Comparison of ENCODE assay signal across 8 cellular contexts in genomic region chr9:5629312-5630037, GRCh38. TPM values are rescaled to one million over a fixed set of nuclear protein-coding genes. Genes with fewer than 3 reads are reported as not detected.
DNase-seq lines count a peak whose midpoint lies in the region; ATAC-seq and TF ChIP-seq lines count a peak whose summit lies in the region.

No MANE protein-coding gene starts in this region.

- H3K27me3 ChIP-seq in right lobe of liver: no peaks in the 10 kb centered on the region

- peaks cover 0 to 26% (median 0%) of the 10 kb centered on the region in 4 donors for H3K4me1 ChIP-seq in right lobe of liver

- peak overlapping the region; percentile 86 to 87 (median 87) for H3K27ac ChIP-seq in right lobe of liver

- intact Hi-C loops in right lobe of liver (cut with DNase I): no loop called here

- no peaks in the 10 kb centered on the region for H3K9me3 ChIP-seq in right lobe of liver

- H3K36me3 ChIP-seq in right lobe of liver: no peaks in the 10 kb centered on the region

- no peak for TF ChIP-seq CTCF in LNCaP clone FGC (IDR thresholded peaks at IDR 0.05; ENCODE audit: control insufficient read depth, extremely low read depth, insufficient read depth)
- no peak for TF ChIP-seq CTCF in right lobe of liver (IDR thresholded peaks at IDR 0.05)

- H3K4me3 ChIP-seq in LNCaP clone FGC (ENCODE audit: low read depth, low read length) (peak overlapping the region; percentile 91), right lobe of liver (peak overlapping the region; percentile 76 to 98 (median 94))

- ATAC-seq in GM21576 (IDR thresholded peaks at IDR 0.05; ENCODE audit: unreplicated experiment) (peak; percentile 3), right lobe of liver (peak; percentile 21 to 51 (median 46))
- ATAC-seq in activated CD4-positive, CD25-positive, alpha-beta regulatory T cell treated with anti-CD3 and anti-CD28 coated beads, Interleukin-2, amount 50 U/mL, for 24 hours: peak; percentile 7

- WGBS in right lobe of liver (ENCODE audit: insufficient coverage, low coverage, low lambda C conversion rate, missing lambda C conversion rate): 0% methylated on average over 11 of the region's 55 CpGs

- TF ChIP-seq POLR2A in right lobe of liver (IDR thresholded peaks at IDR 0.05): no peak

- DNase-seq in Daoy (ENCODE audit: low read depth): peak; percentile 63
- no peak for DNase-seq in LNCaP clone FGC (ENCODE audit: low read depth)
- peak; percentile 22 for DNase-seq in dedifferentiated amniotic fluid mesenchymal stem cell (ENCODE audit: extremely low spot score)
- peak; percentile 62 to 77 (median 71) for DNase-seq in right lobe of liver
- DNase-seq in stimulated activated CD8-positive, alpha-beta memory T cell treated with anti-CD3 and anti-CD28 coated beads, Interleukin-15, amount 100 ng/mL, for 24 hours (ENCODE audit: low read depth): peak; percentile 22
- no peak for DNase-seq in SIG-M5 treated with dmso at 0.1 percent for 504 hours (lab: John Stamatoyannopoulos, UW; ENCODE audit: unreplicated experiment)

RNA-seq across cellular contexts. Expression of gene RIC1, which starts 0.6 kb away (rescaled TPM):
- total RNA-seq in Daoy (2014; rRNA removed; shearing (Covaris generic)): 13.2 and 15.8 TPM in 2 replicates
- 10 to 100 TPM in 5 of 6 experiments, 1 to 10 TPM in 1; 9.7 to 18.4 (median 10.5) TPM for total RNA-seq in right lobe of liver

Comparison
In these comparisons a context has a peak if more than half of its experiments do, and no peak if none do; other contexts are left out.
1. DNase-seq: peak in Daoy (single experiment), dedifferentiated amniotic fluid mesenchymal stem cell (single experiment), right lobe of liver (3 of 3) and stimulated activated CD8-positive, alpha-beta memory T cell treated with anti-CD3 and anti-CD28 coated beads, Interleukin-15, amount 100 ng/mL, for 24 hours (single experiment); none in LNCaP clone FGC (single experiment) and SIG-M5 treated with dmso at 0.1 percent for 504 hours (single experiment).
2. Peak in every context shown above with its lines, with median percentiles within 50 percentile points of each other: ATAC-seq.